ENCODE assay signal across 6 cellular contexts in genomic region chr12:95622879-95623278, GRCh38.
"Had no signal": no experiment of that assay in that cellular context is flagged by ENCODE, and none has a peak within 500 bp of the region (broad histone marks: within the 10 kb centered on the region; RNA-seq: fewer than 3 reads in every experiment).

No MANE protein-coding gene starts in this region.

- H3K36me3 ChIP-seq: thyroid gland, WERI-Rb-1 had no signal

- H3K4me3 Mint-ChIP-seq: memory B cell; natural killer cell treated with Interleukin-12 subunit alpha and Interleukin-12 subunit beta and Interleukin-15 and Interleukin-18, amount 100 ng/mL, for 72 hours had no signal

- H3K27me3 ChIP-seq: thyroid gland had no signal

- H3K4me3 ChIP-seq: skin epidermis, thyroid gland had no signal

- H3K9me3 Mint-ChIP-seq: memory B cell; natural killer cell treated with Interleukin-12 subunit alpha and Interleukin-12 subunit beta and Interleukin-15 and Interleukin-18, amount 100 ng/mL, for 72 hours had no signal

- DNase-seq: occipital lobe had no signal

- H3K36me3 Mint-ChIP-seq: memory B cell; natural killer cell treated with Interleukin-12 subunit alpha and Interleukin-12 subunit beta and Interleukin-15 and Interleukin-18, amount 100 ng/mL, for 72 hours had no signal

- H3K27ac ChIP-seq: thyroid gland, WERI-Rb-1 had no signal

- H3K27ac Mint-ChIP-seq: memory B cell; natural killer cell treated with Interleukin-12 subunit alpha and Interleukin-12 subunit beta and Interleukin-15 and Interleukin-18, amount 100 ng/mL, for 72 hours had no signal
